In the genomic region with DNA sequence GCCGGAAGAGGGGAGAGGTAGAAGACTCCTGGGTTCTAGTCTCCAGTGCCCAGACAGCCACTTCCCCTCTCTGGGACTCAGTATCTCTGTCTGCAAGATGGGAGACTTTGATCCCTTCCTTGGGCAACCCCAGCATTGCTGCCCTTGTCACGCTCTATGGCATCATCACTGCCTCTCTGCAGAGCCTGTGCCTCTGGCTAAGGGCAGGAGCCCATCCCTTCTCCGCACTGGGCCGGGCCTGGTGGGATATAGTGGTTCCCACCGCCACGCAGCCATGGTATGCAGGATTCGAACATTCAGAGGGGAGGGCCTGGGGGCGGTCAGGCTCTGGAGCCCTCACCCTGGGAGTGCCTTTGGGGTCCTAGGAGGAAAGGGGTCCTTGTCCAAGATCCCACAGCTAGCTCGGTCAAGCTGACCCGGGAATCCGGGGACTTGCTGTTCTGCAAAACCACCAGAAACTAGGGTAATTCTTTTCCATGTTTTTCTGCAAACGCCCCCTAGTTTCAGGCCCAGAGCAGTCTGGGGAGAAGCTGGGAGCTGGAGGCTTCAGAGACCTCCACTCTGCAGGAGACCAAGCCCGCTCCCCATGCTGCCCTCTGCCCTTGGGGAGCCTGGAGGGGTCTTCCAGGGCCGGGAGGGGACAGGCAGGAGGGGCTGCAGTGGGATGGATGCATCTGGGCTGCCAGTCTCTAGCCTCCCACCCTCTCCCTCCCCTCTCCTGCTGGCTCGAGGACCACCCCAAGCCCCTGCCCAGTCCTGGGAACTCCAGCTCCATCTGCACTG, we compare ENCODE assay signal across 13 cellular contexts. TPM values are rescaled to one million over a fixed set of nuclear protein-coding genes. Genes with fewer than 3 reads are reported as not detected.
DNase-seq lines count a peak whose midpoint lies in the region; ATAC-seq, FAIRE-seq and TF ChIP-seq lines count a peak whose summit lies in the region.
"Had no signal": no experiment of that assay in that cellular context is flagged by ENCODE, and none has a peak within 500 bp of the region (broad histone marks: within the 10 kb centered on the region; RNA-seq: fewer than 3 reads in every experiment).

No MANE protein-coding gene starts in this region.

- TF ChIP-seq POLR2A in sigmoid colon (IDR thresholded peaks at IDR 0.05): no peak

- H3K4me3 ChIP-seq in kidney (ENCODE audit: low read length in 2 of 2) (no peak overlapping the region), sigmoid colon (no peak overlapping the region)

- TF ChIP-seq EP300 in sigmoid colon (IDR thresholded peaks at IDR 0.05): no peak

- no peak for TF ChIP-seq CTCF in kidney (IDR thresholded peaks at IDR 0.05; ENCODE audit: borderline replicate concordance, extremely low read depth, insufficient read depth)
- no peak for TF ChIP-seq CTCF in sigmoid colon (IDR thresholded peaks at IDR 0.05)

- peak; percentile 34 for DNase-seq in EH (ENCODE audit: low read depth)
- no peak for DNase-seq in activated T-helper 1 cell treated with anti-CD3 and anti-CD28 coated beads, Interleukin-12 subunit alpha, Interleukin-12 subunit beta, Interleukin-2, Interleukin-4 antibody, amounts not matched to agents 30 ng/mL and 10 ng/mL and 1 ng/mL, durations not matched to agents 14 hours and 24 hours and 36 hours (ENCODE audit: low spot score)
- DNase-seq in kidney: peak; percentile 76
- DNase-seq in sigmoid colon: no peak
- no peak for DNase-seq in NCI-H526 treated with DMSO at 0.1 percent for 48 hours (lab: John Stamatoyannopoulos, UW)
- no peak for DNase-seq in stimulated activated naive B cell treated with anti-CD40 and anti-IgM and Interleukin-4, amounts not matched to agents 10 μg/mL and 1 μg/mL and 100 μg/mL, for 72 hours
- DNase-seq in activated T-cell treated with anti-CD3 and anti-CD28 coated beads for 4 hours: no peak
- no peak for DNase-seq in activated CD4-positive, CD25-positive, alpha-beta regulatory T cell treated with anti-CD3 and anti-CD28 coated beads, Interleukin-2, amount 50 U/mL, for 72 hours
- DNase-seq: NCI-H446 treated with DMSO at 0.1 percent for 48 hours; occipital lobe; stimulated activated naive CD4-positive, alpha-beta T cell had no signal

- no peaks in the 10 kb centered on the region for H3K9me3 Mint-ChIP-seq in activated T-helper 1 cell treated with anti-CD3 and anti-CD28 coated beads, Interleukin-12 subunit alpha, Interleukin-12 subunit beta, Interleukin-2, Interleukin-4 antibody, amounts not matched to agents 30 ng/mL and 10 ng/mL and 1 ng/mL, durations not matched to agents 14 hours and 24 hours and 36 hours
- H3K9me3 Mint-ChIP-seq in stimulated activated naive B cell treated with anti-CD40 and anti-IgM and Interleukin-4, amounts not matched to agents 10 μg/mL and 1 μg/mL and 100 μg/mL, for 72 hours: peaks cover 0 to 5% of the 10 kb centered on the region in 2 donors

- no peak for ATAC-seq in stimulated activated naive B cell treated with anti-CD40 and anti-IgM and Interleukin-4, amounts not matched to agents 10 μg/mL and 1 μg/mL and 100 μg/mL, for 72 hours (replicated peaks)
- ATAC-seq: activated naive CD4-positive, alpha-beta T cell treated with anti-CD3 and anti-CD28 coated beads, Interleukin-2, amount 50 U/mL, for 72 hours had no signal

- H3K27me3 Mint-ChIP-seq in activated T-helper 1 cell treated with anti-CD3 and anti-CD28 coated beads, Interleukin-12 subunit alpha, Interleukin-12 subunit beta, Interleukin-2, Interleukin-4 antibody, amounts not matched to agents 30 ng/mL and 10 ng/mL and 1 ng/mL, durations not matched to agents 14 hours and 24 hours and 36 hours (ENCODE audit: insufficient read depth): peaks cover 3% of the 10 kb centered on the region
- H3K27me3 Mint-ChIP-seq in stimulated activated naive B cell treated with anti-CD40 and anti-IgM and Interleukin-4, amounts not matched to agents 10 μg/mL and 1 μg/mL and 100 μg/mL, for 72 hours: peaks cover 0 to under 1% of the 10 kb centered on the region in 2 donors

- H3K4me1 ChIP-seq in kidney (ENCODE audit: control insufficient read depth in 1 of 2, insufficient read depth in 1 of 2, low read depth in 1 of 2, low read length in 2 of 2) (peaks cover 44 to 60% of the 10 kb centered on the region in 2 donors), sigmoid colon (peaks cover 0 to 45% (median 33%) of the 10 kb centered on the region in 4 donors)

- H3K4me3 Mint-ChIP-seq in activated T-helper 1 cell treated with anti-CD3 and anti-CD28 coated beads, Interleukin-12 subunit alpha, Interleukin-12 subunit beta, Interleukin-2, Interleukin-4 antibody, amounts not matched to agents 30 ng/mL and 10 ng/mL and 1 ng/mL, durations not matched to agents 14 hours and 24 hours and 36 hours: no peak overlapping the region
- no peak overlapping the region for H3K4me3 Mint-ChIP-seq in stimulated activated naive B cell treated with anti-CD40 and anti-IgM and Interleukin-4, amounts not matched to agents 10 μg/mL and 1 μg/mL and 100 μg/mL, for 72 hours

- H3K27ac ChIP-seq in kidney (ENCODE audit: low read depth in 2 of 2, low read length in 2 of 2) (peak overlapping the region; percentile 85 to 97), sigmoid colon (peak overlapping the region; percentile 70 to 76 (median 73))

- H3K36me3 ChIP-seq in kidney (ENCODE audit: control insufficient read depth in 1 of 2, insufficient read depth in 2 of 2, low read length in 2 of 2) (no peaks in the 10 kb centered on the region), sigmoid colon (no peaks in the 10 kb centered on the region)

- H3K27ac Mint-ChIP-seq in activated T-helper 1 cell treated with anti-CD3 and anti-CD28 coated beads, Interleukin-12 subunit alpha, Interleukin-12 subunit beta, Interleukin-2, Interleukin-4 antibody, amounts not matched to agents 30 ng/mL and 10 ng/mL and 1 ng/mL, durations not matched to agents 14 hours and 24 hours and 36 hours: peak overlapping the region; percentile 55
- no peak overlapping the region for H3K27ac Mint-ChIP-seq in stimulated activated naive B cell treated with anti-CD40 and anti-IgM and Interleukin-4, amounts not matched to agents 10 μg/mL and 1 μg/mL and 100 μg/mL, for 72 hours
- H3K27ac Mint-ChIP-seq: activated naive CD4-positive, alpha-beta T cell treated with anti-CD3 and anti-CD28 coated beads, Interleukin-2, amount 50 U/mL, for 72 hours had no signal

- peak overlapping the region in 1 of 2 donors; percentile 44 for H3K9ac ChIP-seq in kidney (ENCODE audit: low read length in 2 of 2)

- WGBS in sigmoid colon, 2 donors: 85 to 89% methylated on average over 15 of the region's 15 CpGs

- H3K4me1 Mint-ChIP-seq in activated T-helper 1 cell treated with anti-CD3 and anti-CD28 coated beads, Interleukin-12 subunit alpha, Interleukin-12 subunit beta, Interleukin-2, Interleukin-4 antibody, amounts not matched to agents 30 ng/mL and 10 ng/mL and 1 ng/mL, durations not matched to agents 14 hours and 24 hours and 36 hours (ENCODE audit: low read depth): peaks cover 32% of the 10 kb centered on the region
- peaks cover 24 to 28% of the 10 kb centered on the region in 2 donors for H3K4me1 Mint-ChIP-seq in stimulated activated naive B cell treated with anti-CD40 and anti-IgM and Interleukin-4, amounts not matched to agents 10 μg/mL and 1 μg/mL and 100 μg/mL, for 72 hours

- no peaks in the 10 kb centered on the region for H3K36me3 Mint-ChIP-seq in activated T-helper 1 cell treated with anti-CD3 and anti-CD28 coated beads, Interleukin-12 subunit alpha, Interleukin-12 subunit beta, Interleukin-2, Interleukin-4 antibody, amounts not matched to agents 30 ng/mL and 10 ng/mL and 1 ng/mL, durations not matched to agents 14 hours and 24 hours and 36 hours (ENCODE audit: low read depth)
- peaks cover 0 to 3% of the 10 kb centered on the region in 2 donors for H3K36me3 Mint-ChIP-seq in stimulated activated naive B cell treated with anti-CD40 and anti-IgM and Interleukin-4, amounts not matched to agents 10 μg/mL and 1 μg/mL and 100 μg/mL, for 72 hours

- H3K27me3 ChIP-seq in sigmoid colon: no peaks in the 10 kb centered on the region

- no peak for FAIRE-seq in kidney (lab: Jason Lieb, UNC)
- FAIRE-seq: TTC549 had no signal

- no peaks in the 10 kb centered on the region for H3K9me3 ChIP-seq in kidney (ENCODE audit: control insufficient read depth in 1 of 2, low read length in 2 of 2)
- peaks cover 0 to 1% (median 0%) of the 10 kb centered on the region in 4 donors for H3K9me3 ChIP-seq in sigmoid colon

- intact Hi-C loops in activated T-helper 1 cell treated with anti-CD3 and anti-CD28 coated beads, Interleukin-12 subunit alpha, Interleukin-12 subunit beta, Interleukin-2, Interleukin-4 antibody, amounts not matched to agents 30 ng/mL and 10 ng/mL and 1 ng/mL, durations not matched to agents 14 hours and 24 hours and 36 hours (cut with micrococcal nuclease): no loop called here
- intact Hi-C loops in kidney (cut with DNase I): no loop called here
- intact Hi-C loops in sigmoid colon (cut with DNase I): no loop called here

RNA-seq across cellular contexts. Expression of gene CBX7, which starts 24.4 kb away (rescaled TPM):
- 12.7 and 13.8 TPM in 2 replicates for total RNA-seq in activated T-helper 1 cell treated with anti-CD3 and anti-CD28 coated beads, Interleukin-12 subunit alpha, Interleukin-12 subunit beta, Interleukin-2, Interleukin-4 antibody, amounts not matched to agents 30 ng/mL and 10 ng/mL and 1 ng/mL, durations not matched to agents 14 hours and 24 hours and 36 hours
- 65.2 TPM for total RNA-seq in kidney
- polyA plus RNA-seq in kidney (ENCODE audit: insufficient read depth, low read depth, low replicate concordance): 39.3 TPM
- 100 to 1,000 TPM; 108 to 166 (median 125) TPM for total RNA-seq in sigmoid colon
- 10 to 100 TPM; 10.9 to 39.0 (median 36.2) TPM for polyA plus RNA-seq in sigmoid colon

Comparison
In these comparisons a context has a peak if more than half of its experiments do, and no peak if none do; other contexts are left out.
1. DNase-seq: peak in EH (single experiment) and kidney (single experiment); none in activated T-helper 1 cell treated with anti-CD3 and anti-CD28 coated beads, Interleukin-12 subunit alpha, Interleukin-12 subunit beta, Interleukin-2, Interleukin-4 antibody, amounts not matched to agents 30 ng/mL and 10 ng/mL and 1 ng/mL, durations not matched to agents 14 hours and 24 hours and 36 hours (single experiment), sigmoid colon (single experiment), NCI-H526 treated with DMSO at 0.1 percent for 48 hours (single experiment), stimulated activated naive B cell treated with anti-CD40 and anti-IgM and Interleukin-4, amounts not matched to agents 10 μg/mL and 1 μg/mL and 100 μg/mL, for 72 hours (single experiment), activated T-cell treated with anti-CD3 and anti-CD28 coated beads for 4 hours (single experiment) and activated CD4-positive, CD25-positive, alpha-beta regulatory T cell treated with anti-CD3 and anti-CD28 coated beads, Interleukin-2, amount 50 U/mL, for 72 hours (single experiment).